Comparison of ENCODE assay signal across 13 cellular contexts in genomic region chr6:64259372-64259771, GRCh38.
DNase-seq lines count a peak whose midpoint lies in the region; ATAC-seq and TF ChIP-seq lines count a peak whose summit lies in the region.
"Had no signal": no experiment of that assay in that cellular context is flagged by ENCODE, and none has a peak within 500 bp of the region (broad histone marks: within the 10 kb centered on the region; RNA-seq: fewer than 3 reads in every experiment).

No MANE protein-coding gene starts in this region.

- no peak overlapping the region; the same call in 1 of the 2 replicates for H3K4me2 ChIP-seq in GM23338
- H3K4me2 ChIP-seq in IMR-90 (ENCODE audit: low read depth, low read length) = no peak overlapping the region

- H3K79me2 ChIP-seq in GM23338 (replicated peaks; ENCODE audit: insufficient read depth) = no peaks in the 10 kb centered on the region

- H3K4me3 ChIP-seq in GM23338 (no peak overlapping the region), IMR-90 (ENCODE audit: insufficient read depth, low read depth, low read length) (no peak overlapping the region), ascending aorta (no peak overlapping the region)
- H3K4me3 ChIP-seq: HAP-1 had no signal

- peak overlapping the region; percentile 70 for H3K18ac ChIP-seq in IMR-90 (ENCODE audit: low read depth, low read length)

- no peak overlapping the region for H3K23ac ChIP-seq in IMR-90 (ENCODE audit: low read depth, low read length)

- no peak overlapping the region for H2BK20ac ChIP-seq in IMR-90 (ENCODE audit: low read depth, low read length)

- BruUV-seq in IMR-90 (replicated peaks; lab: Mats Ljungman, UMichigan) = no TSS peak

- H2AK5ac ChIP-seq in IMR-90 (ENCODE audit: low read depth, low read length) = no peak overlapping the region

- peak overlapping the region; percentile 24; the same call in 1 of the 2 replicates for H3K4ac ChIP-seq in IMR-90 (ENCODE audit: low read depth, low read length)

- H3K27ac ChIP-seq in GM23338 (ENCODE audit: low read depth) (no peak overlapping the region), IMR-90 (ENCODE audit: insufficient read depth, low read length) (no peak overlapping the region), ascending aorta (no peak overlapping the region)

- no peak overlapping the region for H3K9ac ChIP-seq in IMR-90 (ENCODE audit: low read depth, low read length)

- no peaks in the 10 kb centered on the region for H3K9me2 ChIP-seq in GM23338 (ENCODE audit: insufficient read depth)

- H3K14ac ChIP-seq in IMR-90 (replicated peaks; ENCODE audit: low read depth, low read length) = no peak overlapping the region

- H3K4me1 ChIP-seq in GM23338 (ENCODE audit: insufficient read depth) (peaks cover 30% of the 10 kb centered on the region), IMR-90 (ENCODE audit: control insufficient read depth, insufficient read depth, low read length) (0 out of 2 replicates have a peak, but pooled peaks cover 3% of the 10 kb centered on the region), ascending aorta (no peaks in the 10 kb centered on the region)
- H3K4me1 ChIP-seq: BE2C had no signal

- no peak overlapping the region for H4K5ac ChIP-seq in IMR-90 (ENCODE audit: low read depth, low read length)

- H3K9me3 Mint-ChIP-seq in GM23338 = no peaks in the 10 kb centered on the region
- H3K9me3 Mint-ChIP-seq in CD14-positive monocyte = peaks cover 0 to 6% (median 0%) of the 10 kb centered on the region in 7 donors
- H3K9me3 Mint-ChIP-seq: CD4-positive, alpha-beta T cell had no signal

- DNase-seq in GM23338 (ENCODE audit: low spot score) (peak; percentile 33), IMR-90 (no peak), left lobe of liver (ENCODE audit: low spot score) (no peak), CD14-positive monocyte (ENCODE audit: low spot score) (no peak), ecto neural progenitor cell (ENCODE audit: low spot score) (no peak), ascending aorta (ENCODE audit: low spot score in 2 of 2) (no peak)
- DNase-seq: ACHN; BE2C; C1 segment of cervical spinal cord; Calu3; CD4-positive, alpha-beta T cell; KG1 had no signal

- no peak for TF ChIP-seq RAD21 in IMR-90 (IDR thresholded peaks at IDR 0.05; ENCODE audit: low read length)

- CTCF ChIA-PET in IMR-90 (lab: Yijun Ruan, JAX) = no interaction called here

- H4K91ac ChIP-seq in IMR-90 (ENCODE audit: insufficient read depth, low read depth, low read length) = no peak overlapping the region; the same call in 1 of the 2 replicates

- dilution Hi-C loops in IMR-90 (cut with HindIII; ENCODE audit: low sequenced_read_pairs, unreplicated experiment) = no loop called here

- no peaks in the 10 kb centered on the region for H3K27me3 ChIP-seq in GM23338 (ENCODE audit: insufficient read depth)
- H3K27me3 ChIP-seq in IMR-90 (ENCODE audit: control insufficient read depth, insufficient read depth, low read length) = no peaks in the 10 kb centered on the region
- H3K27me3 ChIP-seq in ascending aorta = no peaks in the 10 kb centered on the region
- H3K27me3 ChIP-seq: BE2C had no signal

- in situ Hi-C loops in IMR-90 (cut with MboI; ENCODE audit: low sequenced_read_pairs) = no loop called here

- no peaks in the 10 kb centered on the region for H3K9me1 ChIP-seq in IMR-90 (ENCODE audit: insufficient read depth, low read length)

- no peak overlapping the region for H3K27ac Mint-ChIP-seq in GM23338
- no peak overlapping the region for H3K27ac Mint-ChIP-seq in CD14-positive monocyte
- H3K27ac Mint-ChIP-seq: CD4-positive, alpha-beta T cell had no signal

- H2BK120ac ChIP-seq in IMR-90 (ENCODE audit: low read depth, low read length) = 0 out of 2 replicates have a peak overlapping the region, but pooled peaks have one; percentile 21

- H3K27me3 Mint-ChIP-seq in GM23338 (ENCODE audit: insufficient read depth, low read depth, poor library complexity) (no peaks in the 10 kb centered on the region), CD14-positive monocyte (ENCODE audit: low read depth in 3 of 3) (no peaks in the 10 kb centered on the region)
- H3K27me3 Mint-ChIP-seq: CD4-positive, alpha-beta T cell had no signal

- H3K36me3 ChIP-seq in GM23338 (ENCODE audit: insufficient read depth) (no peaks in the 10 kb centered on the region), IMR-90 (ENCODE audit: control insufficient read depth, insufficient read depth, low read length) (no peaks in the 10 kb centered on the region), ascending aorta (no peaks in the 10 kb centered on the region)
- H3K36me3 ChIP-seq: BE2C, HAP-1 had no signal

- no peaks in the 10 kb centered on the region for H4K20me1 ChIP-seq in GM23338 (replicated peaks; ENCODE audit: insufficient read depth)
- H4K20me1 ChIP-seq in IMR-90 (ENCODE audit: insufficient read depth, low read length) = no peaks in the 10 kb centered on the region

- intact Hi-C loops in IMR-90 (cut with micrococcal nuclease) (no loop called here), CD14-positive monocyte (cut with micrococcal nuclease) (no loop called here), ascending aorta (cut with DNase I) (no loop called here)

- H3K9me3 ChIP-seq in IMR-90 (ENCODE audit: control insufficient read depth, insufficient read depth, low read length) = no peaks in the 10 kb centered on the region
- no peaks in the 10 kb centered on the region for H3K9me3 ChIP-seq in ascending aorta
- H3K9me3 ChIP-seq: BE2C, HAP-1 had no signal

- H2BK15ac ChIP-seq in IMR-90 (ENCODE audit: low read depth, low read length) = no peak overlapping the region

- no peak for TF ChIP-seq POLR2A in IMR-90 (IDR thresholded peaks at IDR 0.05; ENCODE audit: low read depth, low read length)

- peak overlapping the region in 1 of 2 experiments; percentile 10; a peak in 1 of 4 replicates for H4K8ac ChIP-seq in IMR-90 (ENCODE audit: low read depth in 2 of 2, low read length in 2 of 2)

- no peak overlapping the region for H3K4me3 Mint-ChIP-seq in GM23338
- no peak overlapping the region for H3K4me3 Mint-ChIP-seq in CD14-positive monocyte
- H3K4me3 Mint-ChIP-seq: CD4-positive, alpha-beta T cell had no signal

- H3K56ac ChIP-seq in IMR-90 (ENCODE audit: extremely low read depth, insufficient read depth, low read length) = no peak overlapping the region

- no CpG with 5 or more reads among the region's 4 CpGs for WGBS in IMR-90 (ENCODE audit: extremely low coverage in 2 of 2, insufficient read length in 1 of 2), 2 experiments

- no peak overlapping the region for H2BK5ac ChIP-seq in IMR-90 (ENCODE audit: low read depth, low read length, poor library complexity, severe bottlenecking)

- H3K4me1 Mint-ChIP-seq in GM23338 (peaks cover 36% of the 10 kb centered on the region), CD14-positive monocyte (no peaks in the 10 kb centered on the region)

- H2AK9ac ChIP-seq in IMR-90 (replicated peaks; ENCODE audit: low read depth, low read length, poor library complexity) = no peak overlapping the region

- no peaks in the 10 kb centered on the region for H3F3A ChIP-seq in GM23338 (replicated peaks; ENCODE audit: low read depth)

- H2AFZ ChIP-seq in GM23338 = no peak overlapping the region
- H2AFZ ChIP-seq in IMR-90 (replicated peaks; ENCODE audit: low read length, poor library complexity) = peak overlapping the region; percentile 70

- TF ChIP-seq CTCF in GM23338 (conservative IDR thresholded peaks at IDR 0.05; ENCODE audit: low read depth in 2 of 2) (no peak), IMR-90 (conservative IDR thresholded peaks at IDR 0.05; ENCODE audit: low read depth, low read length) (no peak), CD14-positive monocyte (IDR thresholded peaks at IDR 0.05) (no peak), ascending aorta (IDR thresholded peaks at IDR 0.05) (no peak)

- H3K79me1 ChIP-seq in IMR-90 (ENCODE audit: low read depth in 1 of 2, low read length in 2 of 2) = no peaks in the 10 kb centered on the region

- POLR2A ChIA-PET in IMR-90 (lab: Charles Lee; ENCODE audit: unreplicated experiment) = no interaction called here

- ATAC-seq in GM23338 (peak; percentile 60), IMR-90 (ENCODE audit: low read depth) (no peak), left lobe of liver (peak; percentile 64)

- H3K36me3 Mint-ChIP-seq in GM23338 (ENCODE audit: low read depth) = no peaks in the 10 kb centered on the region
- no peaks in the 10 kb centered on the region for H3K36me3 Mint-ChIP-seq in CD14-positive monocyte

TF ChIP-seq in GM23338, 12 proteins besides CTCF, POLR2A, EP300 and RAD21 (continues in another document):
- TF ChIP-seq POLR2AphosphoS5 (IDR thresholded peaks at IDR 0.05; ENCODE audit: low read depth) (no peak), EZH2phosphoT487 (IDR thresholded peaks at IDR 0.05; ENCODE audit: unreplicated experiment) (no peak), CREB1 (CRISPR knock-in tag; IDR thresholded peaks at IDR 0.05; ENCODE audit: low read depth) (no peak), ETS1 (IDR thresholded peaks at IDR 0.05) (no peak), ZNF331 (CRISPR knock-in tag; IDR thresholded peaks at IDR 0.05; ENCODE audit: low read depth) (no peak)

TF ChIP-seq in IMR-90, 13 proteins besides CTCF, POLR2A, EP300 and RAD21:
- TF ChIP-seq ELK1 (IDR thresholded peaks at IDR 0.05; ENCODE audit: borderline replicate concordance, low read depth, low read length) (no peak), FOS (IDR thresholded peaks at IDR 0.05; ENCODE audit: low read depth, low read length) (no peak), RCOR1 (IDR thresholded peaks at IDR 0.05; ENCODE audit: insufficient replicate concordance, low read length) (no peak), USF2 (IDR thresholded peaks at IDR 0.05; ENCODE audit: low read depth, low read length) (no peak), MAZ (IDR thresholded peaks at IDR 0.05; ENCODE audit: borderline replicate concordance, low read depth, low read length) (no peak), MXI1 (IDR thresholded peaks at IDR 0.05; ENCODE audit: borderline replicate concordance, low read depth, low read length) (no peak)
